1 cellular context compared by ENCODE assay signal in genomic region chr20:62181808-62182207, GRCh38.
TF ChIP-seq lines count a peak whose summit lies in the region.

No MANE protein-coding gene starts in this region.

TF ChIP-seq in endothelial cell of umbilical vein, 7 proteins besides CTCF, POLR2A, EP300 and RAD21:
- no peak for TF ChIP-seq JUN (IDR thresholded peaks at IDR 0.05; ENCODE audit: borderline replicate concordance, insufficient read depth, insufficient read length, low read depth)
- TF ChIP-seq POLR2AphosphoS5 (IDR thresholded peaks at IDR 0.05; ENCODE audit: insufficient read depth, low read depth, low read length): no peak
- no peak for TF ChIP-seq MYC (IDR thresholded peaks at IDR 0.05; ENCODE audit: low read depth, low read length)
- no peak for TF ChIP-seq EZH2 (IDR thresholded peaks at IDR 0.05; ENCODE audit: borderline replicate concordance, low read depth, low read length, severe bottlenecking)
- no peak for TF ChIP-seq GATA2 (IDR thresholded peaks at IDR 0.05; ENCODE audit: insufficient read depth, insufficient read length, low read depth, low read length)
